ENCODE assay signal across 8 cellular contexts in genomic region chr1:16366722-16367257, GRCh38. TPM values are rescaled to one million over a fixed set of nuclear protein-coding genes. Genes with fewer than 3 reads are reported as not detected.
DNase-seq lines count a peak whose midpoint lies in the region; ATAC-seq and FAIRE-seq lines count a peak whose summit lies in the region.

Gene SZRD1 (plus strand): TSS chr1:16367242. CDS start chr1:16367258, 16 bp downstream.

- peaks cover 38% of the 10 kb centered on the region for H3K4me1 Mint-ChIP-seq in activated T-cell treated with anti-CD3 and anti-CD28 coated beads, Interleukin-2, amount 50 U/mL, for 72 hours (ENCODE audit: low read depth)

- peaks cover 2 to 5% of the 10 kb centered on the region in 2 donors for H3K36me3 Mint-ChIP-seq in activated T-cell treated with anti-CD3 and anti-CD28 coated beads, Interleukin-2, amount 50 U/mL, for 72 hours (ENCODE audit: insufficient read depth in 2 of 2)

- H3K27ac ChIP-seq in GM23248 (peak within 1 kb of the TSS; percentile 91), Karpas-422 (ENCODE audit: low read length) (peak within 1 kb of the TSS; percentile 66)

- H3K9me3 ChIP-seq in GM23248 (ENCODE audit: low read depth) (no peaks in the 10 kb centered on the region), Karpas-422 (ENCODE audit: low read length) (no peaks in the 10 kb centered on the region), mucosa of stomach (ENCODE audit: control insufficient read depth, low read length) (no peaks in the 10 kb centered on the region)

- no peaks in the 10 kb centered on the region for H3K27me3 Mint-ChIP-seq in activated T-cell treated with anti-CD3 and anti-CD28 coated beads, Interleukin-2, amount 50 U/mL, for 72 hours (ENCODE audit: low read depth)

- peak; percentile 92 for FAIRE-seq in RCC 7860 (lab: Jason Lieb, UNC)

- peak within 1 kb of the TSS; percentile 88 for H3K27ac Mint-ChIP-seq in activated T-cell treated with anti-CD3 and anti-CD28 coated beads, Interleukin-2, amount 50 U/mL, for 72 hours

- H2AFZ ChIP-seq in GM23248, result peak within 1 kb of the TSS; percentile 93
- peak within 1 kb of the TSS; percentile 79 for H2AFZ ChIP-seq in Karpas-422 (ENCODE audit: low read length)

- H3K4me1 ChIP-seq in GM23248 (ENCODE audit: insufficient read depth) (peaks cover 25% of the 10 kb centered on the region), Karpas-422 (ENCODE audit: low read length) (peaks cover 20% of the 10 kb centered on the region), mucosa of stomach (ENCODE audit: control insufficient read depth, insufficient read depth, low read length) (peaks cover 7% of the 10 kb centered on the region)

- in situ Hi-C loops in GM23248 (cut with MboI), result loop anchor here (25.0 kb wide), 1 partner anchor 279 kb away; no protein-coding TSS in a partner anchor

- ATAC-seq in activated T-cell treated with anti-CD3 and anti-CD28 coated beads, Interleukin-2, amount 50 U/mL, for 72 hours (replicated peaks in 1 of 2), result peak; percentile 82 to 83
- peak; percentile 95 for ATAC-seq in esophagus mucosa

- H3F3A ChIP-seq in GM23248 (ENCODE audit: insufficient read depth), result peaks cover 34% of the 10 kb centered on the region

- H3K9me2 ChIP-seq in GM23248 (ENCODE audit: insufficient read depth) (no peaks in the 10 kb centered on the region), Karpas-422 (replicated peaks; ENCODE audit: insufficient read depth, low read length) (no peaks in the 10 kb centered on the region)

- H3K36me3 ChIP-seq in GM23248 (ENCODE audit: low read depth), result no peaks in the 10 kb centered on the region
- 0 out of 2 replicates have a peak, but pooled peaks cover 4% of the 10 kb centered on the region for H3K36me3 ChIP-seq in Karpas-422 (ENCODE audit: insufficient read depth, low read length)
- H3K36me3 ChIP-seq in mucosa of stomach (ENCODE audit: control insufficient read depth, insufficient read depth, low read length), result no peaks in the 10 kb centered on the region

- DNase-seq in DMS153 (lab: John Stamatoyannopoulos, UW) (peak; percentile 99), GM23248 (peak; percentile 100), Karpas-422 (peak; percentile 99), RCC 7860 (ENCODE audit: low spot score) (peak; percentile 98)
- peak; percentile 94 to 95 for DNase-seq in activated T-cell treated with anti-CD3 and anti-CD28 coated beads, Interleukin-2, amount 50 U/mL, for 72 hours
- peak; percentile 83 to 84 for DNase-seq in stimulated activated CD8-positive, alpha-beta memory T cell treated with anti-CD3 and anti-CD28 coated beads, Interleukin-7, amount 100 ng/mL, for 1 hour (ENCODE audit: low read depth in 2 of 2)

- H3K9ac ChIP-seq in GM23248 (peak within 1 kb of the TSS; percentile 96), Karpas-422 (ENCODE audit: low read length) (peak within 1 kb of the TSS; percentile 85), mucosa of stomach (ENCODE audit: low read length) (peak within 1 kb of the TSS; percentile 92)

- H3K4me2 ChIP-seq in GM23248 (ENCODE audit: unreplicated experiment) (peak within 1 kb of the TSS; percentile 89), Karpas-422 (ENCODE audit: low read depth, low read length, poor library complexity, severe bottlenecking) (peak within 1 kb of the TSS; percentile 82)

- peak within 1 kb of the TSS; percentile 94 to 96 for H3K4me3 Mint-ChIP-seq in activated T-cell treated with anti-CD3 and anti-CD28 coated beads, Interleukin-2, amount 50 U/mL, for 72 hours

- H3K9me3 Mint-ChIP-seq in activated T-cell treated with anti-CD3 and anti-CD28 coated beads, Interleukin-2, amount 50 U/mL, for 72 hours, result no peaks in the 10 kb centered on the region

- H3K4me3 ChIP-seq in GM23248 (peak within 1 kb of the TSS; percentile 94), Karpas-422 (ENCODE audit: low read length) (peak within 1 kb of the TSS; percentile 85), mucosa of stomach (ENCODE audit: low read length) (peak within 1 kb of the TSS; percentile 53)

- H4K20me1 ChIP-seq in GM23248 (ENCODE audit: insufficient read depth) (no peaks in the 10 kb centered on the region; the same call in 1 of the 2 replicates), Karpas-422 (ENCODE audit: insufficient read depth, low read depth, low read length) (peaks cover 21% of the 10 kb centered on the region)

- H3K79me2 ChIP-seq in GM23248 (ENCODE audit: insufficient read depth) (peaks cover 42% of the 10 kb centered on the region), Karpas-422 (ENCODE audit: low read length) (peaks cover 45% of the 10 kb centered on the region)

- WGBS in GM23248 (ENCODE audit: low coverage in 1 of 2, low lambda C conversion rate in 2 of 2, missing lambda C conversion rate in 2 of 2), 2 experiments, result 5 to 7% methylated on average over 18 to 24 of the region's 24 CpGs

- no peaks in the 10 kb centered on the region for H3K27me3 ChIP-seq in GM23248 (replicated peaks; ENCODE audit: insufficient read depth)
- H3K27me3 ChIP-seq in Karpas-422 (ENCODE audit: low read length), result no peaks in the 10 kb centered on the region
- H3K27me3 ChIP-seq in mucosa of stomach (ENCODE audit: control insufficient read depth, insufficient read depth, low read length), result no peaks in the 10 kb centered on the region

RNA-seq across cellular contexts. Expression of gene SZRD1, which starts in this region (rescaled TPM):
- 78.8 and 92.6 TPM in 2 replicates for total RNA-seq in GM23248 (2014; rRNA removed; shearing (Covaris generic))
- polyA plus RNA-seq in GM23248 (2016; fragmentation: Nextera tagmentation; extraction: Ambion mirVana), result 61.1 and 63.8 TPM in 2 replicates
- 34.5 and 52.2 TPM in 2 replicates for total RNA-seq in Karpas-422 (2014; rRNA removed; shearing (Covaris generic); ENCODE audit: low replicate concordance)
- total RNA-seq in activated T-cell treated with anti-CD3 and anti-CD28 coated beads, Interleukin-2, amount 50 U/mL, for 72 hours, result 100 to 1,000 TPM; 145 to 151 TPM
- 89.9 TPM for total RNA-seq in esophagus mucosa

Comparison
In these comparisons a context has a peak if more than half of its experiments do, and no peak if none do; other contexts are left out.
1. Peak in every context shown above with its lines: DNase-seq, ATAC-seq, H3K4me3 ChIP-seq and H3K27ac ChIP-seq.